In genomic region chr11:69159153-69159850, GRCh38 we compare ENCODE assay signal across 19 cellular contexts. TPM values are rescaled to one million over a fixed set of nuclear protein-coding genes. Genes with fewer than 3 reads are reported as not detected.
DNase-seq lines count a peak whose midpoint lies in the region; ATAC-seq and TF ChIP-seq lines count a peak whose summit lies in the region.
"Had no signal": no experiment of that assay in that cellular context is flagged by ENCODE, and none has a peak within 500 bp of the region (broad histone marks: within the 10 kb centered on the region; RNA-seq: fewer than 3 reads in every experiment).

No MANE protein-coding gene starts in this region.

- no peak overlapping the region for H3K4me3 ChIP-seq in upper lobe of right lung
- H3K4me3 ChIP-seq: GM12878 had no signal

- H3K36me3 ChIP-seq in upper lobe of right lung: no peaks in the 10 kb centered on the region
- H3K36me3 ChIP-seq: BE2C had no signal

- H3K27ac ChIP-seq in upper lobe of right lung: no peak overlapping the region

- H3K27me3 Mint-ChIP-seq in neural crest cell (ENCODE audit: low read depth): no peaks in the 10 kb centered on the region
- peaks cover 3% of the 10 kb centered on the region for H3K27me3 Mint-ChIP-seq in progenitor cell of endocrine pancreas
- H3K27me3 Mint-ChIP-seq: CD4-positive, CD25-positive, alpha-beta regulatory T cell had no signal

- H3K4me3 Mint-ChIP-seq in neural crest cell (no peak overlapping the region), progenitor cell of endocrine pancreas (ENCODE audit: low read depth) (no peak overlapping the region)
- H3K4me3 Mint-ChIP-seq: CD8-positive, alpha-beta memory T cell; H9 had no signal

- DNase-seq in left kidney (ENCODE audit: low read depth, low spot score) (peak; percentile 74), neural crest cell (ENCODE audit: low read depth, low spot score) (no peak), progenitor cell of endocrine pancreas (ENCODE audit: low spot score, unreplicated experiment) (no peak), upper lobe of right lung (peak; percentile 55), HCEC 1CT (no peak)
- DNase-seq: CD4-positive, CD25-positive, alpha-beta regulatory T cell; COR-L47; DMS 273 treated with DMSO at 0.1 percent for 48 hours; DMS53; DND-41; EL; H9 had no signal

- intact Hi-C loops in upper lobe of right lung (cut with DNase I): no loop called here

- H3K4me1 ChIP-seq in upper lobe of right lung: peaks cover 12% of the 10 kb centered on the region

- H3K4me1 Mint-ChIP-seq in neural crest cell: peaks cover 53% of the 10 kb centered on the region
- peaks cover 5% of the 10 kb centered on the region for H3K4me1 Mint-ChIP-seq in progenitor cell of endocrine pancreas (ENCODE audit: low read depth)
- H3K4me1 Mint-ChIP-seq: CD8-positive, alpha-beta memory T cell had no signal

- TF ChIP-seq CTCF in neural crest cell (conservative IDR thresholded peaks at IDR 0.05): no peak
- no peak for TF ChIP-seq CTCF in progenitor cell of endocrine pancreas (IDR thresholded peaks at IDR 0.05; ENCODE audit: unreplicated experiment)
- TF ChIP-seq CTCF in upper lobe of right lung (IDR thresholded peaks at IDR 0.05): no peak

- peaks cover 13% of the 10 kb centered on the region for H3K36me3 Mint-ChIP-seq in neural crest cell (ENCODE audit: low read depth)
- no peaks in the 10 kb centered on the region for H3K36me3 Mint-ChIP-seq in progenitor cell of endocrine pancreas (ENCODE audit: insufficient read depth)
- H3K36me3 Mint-ChIP-seq: CD8-positive, alpha-beta memory T cell had no signal

- H3K9me3 ChIP-seq in upper lobe of right lung: no peaks in the 10 kb centered on the region
- H3K9me3 ChIP-seq: BE2C had no signal

- H3K27ac Mint-ChIP-seq in neural crest cell (ENCODE audit: unreplicated experiment) (peak overlapping the region; percentile 81), progenitor cell of endocrine pancreas (peak overlapping the region; percentile 24)
- H3K27ac Mint-ChIP-seq: CD4-positive, CD25-positive, alpha-beta regulatory T cell; CD8-positive, alpha-beta memory T cell had no signal

- ATAC-seq in upper lobe of right lung: no peak
- ATAC-seq in HG03432 (IDR thresholded peaks at IDR 0.05; ENCODE audit: unreplicated experiment): no peak
- ATAC-seq in GM21529 (IDR thresholded peaks at IDR 0.05; ENCODE audit: unreplicated experiment): no peak
- ATAC-seq: GM12878 had no signal

- peaks cover 16% of the 10 kb centered on the region for H3K9me3 Mint-ChIP-seq in neural crest cell
- H3K9me3 Mint-ChIP-seq in progenitor cell of endocrine pancreas (ENCODE audit: low read depth): peaks cover 12% of the 10 kb centered on the region

- H3K27me3 ChIP-seq in upper lobe of right lung: no peaks in the 10 kb centered on the region
- H3K27me3 ChIP-seq: BE2C had no signal

RNA-seq across cellular contexts. Expression of gene SMIM38, which starts 3.6 kb away (rescaled TPM):
- 1.1 and 1.4 TPM in 2 replicates for total RNA-seq in neural crest cell
- total RNA-seq in progenitor cell of endocrine pancreas: 0.65 and 1.2 TPM in 2 replicates
- not detected for total RNA-seq in upper lobe of right lung
- total RNA-seq: G401, HT-29 had no signal

Comparison
In these comparisons a context has a peak if more than half of its experiments do, and no peak if none do; other contexts are left out.
1. DNase-seq: peak in left kidney (single experiment) and upper lobe of right lung (single experiment); none in neural crest cell (single experiment), progenitor cell of endocrine pancreas (single experiment) and HCEC 1CT (single experiment).